ENCODE assay signal across 25 cellular contexts in the genomic region with DNA sequence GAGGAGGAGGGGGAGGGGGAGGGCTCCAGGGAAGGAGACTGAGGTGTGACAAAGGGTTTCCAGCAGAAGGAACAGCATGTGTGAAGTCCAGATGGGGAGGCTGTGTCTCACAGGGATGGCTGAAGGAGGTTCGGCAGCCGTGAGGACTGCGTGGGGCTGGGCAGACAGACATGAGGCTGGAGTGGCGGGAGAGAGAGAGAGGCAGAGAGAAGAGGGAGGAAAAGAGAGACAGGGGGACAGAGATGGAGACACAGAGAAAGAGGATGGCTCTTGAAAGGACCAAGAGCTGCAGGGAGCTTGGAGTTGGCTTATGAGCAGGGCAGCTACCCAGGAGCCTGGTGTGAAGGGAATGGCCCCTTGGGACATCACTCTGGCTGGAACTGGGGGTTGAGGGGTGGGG.
A peak's percentile ranks its signal among the peaks of the same experiment; 100 is the strongest.
DNase-seq lines count a peak whose midpoint lies in the region; ATAC-seq and TF ChIP-seq lines count a peak whose summit lies in the region.
"Had no signal": no experiment of that assay in that cellular context is flagged by ENCODE, and none has a peak within 500 bp of the region (broad histone marks: within the 10 kb centered on the region; RNA-seq: fewer than 3 reads in every experiment).

No MANE protein-coding gene starts in this region.

- peaks cover 13% of the 10 kb centered on the region for H3K27me3 Mint-ChIP-seq in activated naive CD4-positive, alpha-beta T cell treated with anti-CD3 and anti-CD28 coated beads, Interleukin-2, amount 10 ng/mL, durations not matched to agents 7 days and 5 days

- no peak for TF ChIP-seq RAD21 in SK-N-SH (IDR thresholded peaks at IDR 0.05; ENCODE audit: low read length)

- no peaks in the 10 kb centered on the region for H3K9me3 ChIP-seq in NT2/D1 (ENCODE audit: insufficient read depth, low read length)
- no peaks in the 10 kb centered on the region for H3K9me3 ChIP-seq in esophagus muscularis mucosa
- H3K9me3 ChIP-seq in SK-N-SH: no peaks in the 10 kb centered on the region
- H3K9me3 ChIP-seq: SJSA1 had no signal

- H3K9me2 ChIP-seq in SK-N-SH: no peaks in the 10 kb centered on the region

- H3K4me3 ChIP-seq in NT2/D1 (ENCODE audit: insufficient read length, low read depth) (no peak overlapping the region), esophagus muscularis mucosa (no peak overlapping the region), SK-N-SH (ENCODE audit: low read depth in 2 of 2, low read length in 1 of 2) (no peak overlapping the region)
- H3K4me3 ChIP-seq: SJSA1 had no signal

- intact Hi-C loops in esophagus muscularis mucosa (cut with DNase I): no loop called here

- no peak overlapping the region for H3K27ac ChIP-seq in esophagus muscularis mucosa (replicated peaks in 1 of 4)
- no peak overlapping the region for H3K27ac ChIP-seq in SK-N-SH (ENCODE audit: low read depth in 2 of 2, low read length in 1 of 2)
- H3K27ac ChIP-seq: SJSA1 had no signal

- 89% methylated on average over 4 of the region's 4 CpGs for WGBS in esophagus muscularis mucosa
- WGBS in SK-N-SH (ENCODE audit: low lambda C conversion rate): 69% methylated on average over 4 of the region's 4 CpGs

- TF ChIP-seq CTCF in esophagus muscularis mucosa (IDR thresholded peaks at IDR 0.05): no peak
- TF ChIP-seq CTCF in SK-N-SH (IDR thresholded peaks at IDR 0.05): no peak

- H2AFZ ChIP-seq in SK-N-SH (ENCODE audit: low read depth): no peak overlapping the region

- H3K4me2 ChIP-seq in SK-N-SH: no peak overlapping the region

- H3K79me2 ChIP-seq in SK-N-SH (ENCODE audit: insufficient read depth): no peaks in the 10 kb centered on the region

- peak overlapping the region; percentile 8 to 44 for H3K27ac Mint-ChIP-seq in activated naive CD4-positive, alpha-beta T cell treated with anti-CD3 and anti-CD28 coated beads, Interleukin-2, amount 50 U/mL, for 72 hours
- H3K27ac Mint-ChIP-seq in activated naive CD4-positive, alpha-beta T cell treated with anti-CD3 and anti-CD28 coated beads, Interleukin-2, amount 10 ng/mL, durations not matched to agents 7 days and 5 days: no peak overlapping the region
- H3K27ac Mint-ChIP-seq: CD4-positive, alpha-beta T cell had no signal

- no peaks in the 10 kb centered on the region for H3K4me1 Mint-ChIP-seq in activated naive CD4-positive, alpha-beta T cell treated with anti-CD3 and anti-CD28 coated beads, Interleukin-2, amount 10 ng/mL, durations not matched to agents 7 days and 5 days

- TF ChIP-seq POLR2A in esophagus muscularis mucosa (IDR thresholded peaks at IDR 0.05; ENCODE audit: low read depth): no peak

- H3K27me3 ChIP-seq in NT2/D1 (ENCODE audit: insufficient read depth, insufficient read length) (no peaks in the 10 kb centered on the region), esophagus muscularis mucosa (no peaks in the 10 kb centered on the region), SK-N-SH (ENCODE audit: insufficient read depth) (no peaks in the 10 kb centered on the region)
- H3K27me3 ChIP-seq: SJSA1 had no signal

- H3K36me3 ChIP-seq in NT2/D1 (ENCODE audit: insufficient read depth, insufficient read length, low read length): no peaks in the 10 kb centered on the region
- H3K36me3 ChIP-seq in esophagus muscularis mucosa: no peaks in the 10 kb centered on the region
- no peaks in the 10 kb centered on the region for H3K36me3 ChIP-seq in SK-N-SH (replicated peaks in 1 of 2; ENCODE audit: control insufficient read depth in 1 of 2, insufficient read depth in 2 of 2, low read length in 1 of 2)
- H3K36me3 ChIP-seq: SJSA1 had no signal

- no peaks in the 10 kb centered on the region for H4K20me1 ChIP-seq in SK-N-SH (ENCODE audit: insufficient read depth)

- peaks cover 10% of the 10 kb centered on the region for H3K4me1 ChIP-seq in NT2/D1 (ENCODE audit: insufficient read depth, insufficient read length)
- no peaks in the 10 kb centered on the region for H3K4me1 ChIP-seq in esophagus muscularis mucosa
- no peaks in the 10 kb centered on the region for H3K4me1 ChIP-seq in SK-N-SH (ENCODE audit: control insufficient read depth in 1 of 2, insufficient read depth in 2 of 2, low read depth in 1 of 2, low read length in 1 of 2)
- H3K4me1 ChIP-seq: SJSA1 had no signal

- POLR2A ChIA-PET in SK-N-SH (lab: Yijun Ruan, JAX): no interaction called here

- TF ChIP-seq EP300 in esophagus muscularis mucosa (IDR thresholded peaks at IDR 0.05) (no peak), SK-N-SH (IDR thresholded peaks at IDR 0.05; ENCODE audit: borderline replicate concordance in 1 of 2, low read depth in 1 of 2, low read length in 1 of 2) (no peak)

- no peaks in the 10 kb centered on the region for H3K9me3 Mint-ChIP-seq in activated naive CD4-positive, alpha-beta T cell treated with anti-CD3 and anti-CD28 coated beads, Interleukin-2, amount 50 U/mL, for 72 hours
- no peaks in the 10 kb centered on the region for H3K9me3 Mint-ChIP-seq in activated naive CD4-positive, alpha-beta T cell treated with anti-CD3 and anti-CD28 coated beads, Interleukin-2, amount 10 ng/mL, durations not matched to agents 7 days and 5 days
- H3K9me3 Mint-ChIP-seq: CD4-positive, alpha-beta T cell had no signal

- ATAC-seq in activated naive CD4-positive, alpha-beta T cell treated with anti-CD3 and anti-CD28 coated beads, Interleukin-2, amount 50 U/mL, for 72 hours: no peak
- no peak for ATAC-seq in GM19463 (IDR thresholded peaks at IDR 0.05; ENCODE audit: unreplicated experiment)
- ATAC-seq in GM21717 (IDR thresholded peaks at IDR 0.05; ENCODE audit: unreplicated experiment): no peak
- ATAC-seq: HepG2 had no signal

- no peaks in the 10 kb centered on the region for H3K36me3 Mint-ChIP-seq in activated naive CD4-positive, alpha-beta T cell treated with anti-CD3 and anti-CD28 coated beads, Interleukin-2, amount 50 U/mL, for 72 hours
- H3K36me3 Mint-ChIP-seq in activated naive CD4-positive, alpha-beta T cell treated with anti-CD3 and anti-CD28 coated beads, Interleukin-2, amount 10 ng/mL, durations not matched to agents 7 days and 5 days: no peaks in the 10 kb centered on the region

- H3K9ac ChIP-seq in NT2/D1 (ENCODE audit: insufficient read length, low read depth) (peak overlapping the region; percentile 1), SK-N-SH (no peak overlapping the region)

- no peaks in the 10 kb centered on the region for H3F3A ChIP-seq in SK-N-SH (replicated peaks; ENCODE audit: insufficient read depth)

- DNase-seq in activated naive CD4-positive, alpha-beta T cell treated with anti-CD3 and anti-CD28 coated beads, Interleukin-2, amount 50 U/mL, for 72 hours (ENCODE audit: low spot score in 2 of 2): no peak
- DNase-seq in activated naive CD4-positive, alpha-beta T cell treated with anti-CD3 and anti-CD28 coated beads, Interleukin-2, amount 10 ng/mL, durations not matched to agents 7 days and 5 days: no peak
- DNase-seq in NT2/D1 (ENCODE audit: low read depth, low spot score) (no peak), esophagus muscularis mucosa (ENCODE audit: extremely low spot score) (peak; percentile 85), SK-N-SH (no peak), pons (ENCODE audit: low spot score) (no peak)
- DNase-seq: 8988T; ACHN; CD4-positive, alpha-beta T cell; DMS79; GF-D8; GOT3; Kasumi-1; NCI-H1105; NCI-H1436 treated with DMSO at 0.1 percent for 48 hours; NCI-H187 treated with DMSO at 0.1 percent for 48 hours; NCI-H2107; NCI-H82; Right ventricle myocardium superior; RPMI8226; T-helper 1 cell had no signal

- H3K4me3 Mint-ChIP-seq in activated naive CD4-positive, alpha-beta T cell treated with anti-CD3 and anti-CD28 coated beads, Interleukin-2, amount 10 ng/mL, durations not matched to agents 7 days and 5 days: no peak overlapping the region
- H3K4me3 Mint-ChIP-seq: CD4-positive, alpha-beta T cell had no signal

- CTCF ChIA-PET in activated naive CD4-positive, alpha-beta T cell treated with anti-CD3 and anti-CD28 coated beads, Interleukin-2, amount 10 ng/mL, durations not matched to agents 7 days and 5 days (lab: Charles Lee): no interaction called here
- CTCF ChIA-PET in SK-N-SH (lab: Yijun Ruan, JAX): no interaction called here

TF ChIP-seq in SK-N-SH, 30 proteins besides CTCF, POLR2A, EP300 and RAD21:
- TF ChIP-seq TAF1 (IDR thresholded peaks at IDR 0.05; ENCODE audit: borderline replicate concordance, low read depth, low read length): no peak
- TF ChIP-seq TCF12 (IDR thresholded peaks at IDR 0.05): no peak
- TF ChIP-seq SIN3A (IDR thresholded peaks at IDR 0.05; ENCODE audit: borderline replicate concordance, low read depth, low read length): no peak
- no peak for TF ChIP-seq FOXM1 (IDR thresholded peaks at IDR 0.05; ENCODE audit: low read depth)
